Comparison of ENCODE assay signal across 1 cellular context in the genomic region with DNA sequence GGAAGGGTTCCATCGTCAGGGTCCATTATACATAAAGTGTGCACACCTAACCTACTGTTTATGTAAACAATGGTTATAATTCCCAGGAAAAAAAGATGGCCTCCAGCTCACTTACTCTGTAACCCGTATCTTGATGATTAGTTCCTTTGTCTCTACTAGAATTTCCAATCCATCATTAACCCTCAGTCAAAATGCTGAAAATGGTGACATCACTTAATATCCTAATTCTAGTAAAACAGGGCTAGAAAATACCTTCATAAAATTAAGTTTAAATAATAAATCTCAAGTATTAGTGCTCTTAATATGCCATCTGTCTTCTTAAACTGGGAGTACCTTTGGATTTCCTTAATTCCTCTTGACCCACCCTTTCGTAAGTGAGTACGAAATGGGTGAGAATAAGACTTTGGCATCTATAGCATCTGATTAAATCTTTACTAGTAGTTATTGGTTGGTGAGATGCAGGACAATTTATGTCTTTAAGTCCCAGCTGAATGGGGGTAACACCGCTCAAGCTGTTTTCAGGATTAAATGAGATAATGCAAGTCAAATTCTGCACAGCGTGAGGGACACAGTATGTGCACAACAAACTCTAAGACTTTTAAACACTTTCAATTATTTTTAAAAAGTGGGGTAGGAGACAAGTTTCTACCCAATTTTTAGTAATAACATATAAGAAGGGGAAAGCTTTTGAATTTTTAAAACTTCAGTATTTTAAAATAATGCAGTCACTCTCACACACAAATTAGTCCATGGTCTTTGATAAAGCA.
TF ChIP-seq lines count a peak whose summit lies in the region.

No MANE protein-coding gene starts in this region.

TF ChIP-seq in K562, 482 proteins besides CTCF, POLR2A, EP300 and RAD21 (continued from another document):
- no peak for TF ChIP-seq DIDO1 (tag; IDR thresholded peaks at IDR 0.05; ENCODE audit: low read depth)
- TF ChIP-seq CSDE1 (IDR thresholded peaks at IDR 0.05), result no peak
- no peak for TF ChIP-seq ZNF282 (CRISPR knock-in tag; IDR thresholded peaks at IDR 0.05)
